In genomic region chr6:41469951-41470340, GRCh38 we compare ENCODE assay signal across 9 cellular contexts.
A peak's percentile ranks its signal among the peaks of the same experiment; 100 is the strongest.
DNase-seq lines count a peak whose midpoint lies in the region; ATAC-seq lines count a peak whose summit lies in the region.
"Had no signal": no experiment of that assay in that cellular context is flagged by ENCODE, and none has a peak within 500 bp of the region (broad histone marks: within the 10 kb centered on the region; RNA-seq: fewer than 3 reads in every experiment).

No MANE protein-coding gene starts in this region.

- peaks cover 80% of the 10 kb centered on the region for H3K27me3 Mint-ChIP-seq in activated T-cell treated with anti-CD3 and anti-CD28 coated beads, Interleukin-2, amount 50 U/mL, for 72 hours (ENCODE audit: low read depth)

- no peaks in the 10 kb centered on the region for H3K36me3 Mint-ChIP-seq in activated T-cell treated with anti-CD3 and anti-CD28 coated beads, Interleukin-2, amount 50 U/mL, for 72 hours (ENCODE audit: insufficient read depth in 2 of 2)

- no peak overlapping the region for H3K27ac Mint-ChIP-seq in activated T-cell treated with anti-CD3 and anti-CD28 coated beads, Interleukin-2, amount 50 U/mL, for 72 hours

- peaks cover 63% of the 10 kb centered on the region for H3K27me3 ChIP-seq in H7 (ENCODE audit: control insufficient read depth, insufficient read depth, low read length)

- no peaks in the 10 kb centered on the region for H3K9me3 Mint-ChIP-seq in activated T-cell treated with anti-CD3 and anti-CD28 coated beads, Interleukin-2, amount 50 U/mL, for 72 hours

- H3K36me3 ChIP-seq in H7 (replicated peaks; ENCODE audit: control insufficient read depth, insufficient read depth, low read length): no peaks in the 10 kb centered on the region

- peak; percentile 38 to 55 for ATAC-seq in activated T-cell treated with anti-CD3 and anti-CD28 coated beads, Interleukin-2, amount 50 U/mL, for 72 hours (replicated peaks in 1 of 2)

- H3K4me3 Mint-ChIP-seq in activated T-cell treated with anti-CD3 and anti-CD28 coated beads, Interleukin-2, amount 50 U/mL, for 72 hours: peak overlapping the region; percentile 58 to 67

- DNase-seq in H7 (peak; percentile 86), skeletal muscle cell (ENCODE audit: low read depth) (no peak), HuH-7 (ENCODE audit: low spot score) (no peak), NCI-H2171 (lab: John Stamatoyannopoulos, UW) (no peak)
- DNase-seq in activated T-cell treated with anti-CD3 and anti-CD28 coated beads, Interleukin-2, amount 50 U/mL, for 72 hours: peak in 1 of 2 donors; percentile 15
- DNase-seq in activated CD4-positive, CD25-positive, alpha-beta regulatory T cell (lab: John Stamatoyannopoulos, UW): no peak
- DNase-seq: kidney glomerular epithelial cell, NCI-H1436 had no signal

- H3K4me1 Mint-ChIP-seq in activated T-cell treated with anti-CD3 and anti-CD28 coated beads, Interleukin-2, amount 50 U/mL, for 72 hours (ENCODE audit: low read depth): peaks cover 6% of the 10 kb centered on the region

- H3K4me3 ChIP-seq in H7 (ENCODE audit: insufficient read depth, low read depth, low read length) (peak overlapping the region; percentile 36), iPS-11a (ENCODE audit: low read depth, low read length) (peak overlapping the region; percentile 14), skeletal muscle cell (ENCODE audit: low read depth, low read length) (peak overlapping the region; percentile 15)
